Comparison of ENCODE assay signal across 8 cellular contexts in the genomic region with DNA sequence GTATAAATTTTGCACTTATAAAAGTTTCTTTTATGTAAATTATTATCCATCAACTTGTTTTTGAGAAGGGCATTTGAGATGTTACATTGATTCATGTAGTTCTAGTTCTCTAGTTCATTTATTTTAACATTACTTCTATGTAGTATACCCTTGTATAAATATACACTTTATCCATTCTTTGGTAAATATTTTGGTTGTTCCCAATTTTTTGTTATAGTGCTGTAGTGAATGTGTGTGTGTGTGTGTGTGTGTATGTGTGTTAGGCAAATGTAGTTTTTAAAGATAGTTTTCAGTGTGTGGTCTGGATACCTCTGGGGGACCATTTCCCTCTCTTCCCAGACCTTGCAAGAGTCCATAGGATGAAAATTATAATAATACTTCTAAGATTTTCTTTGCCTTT. TPM values are rescaled to one million over a fixed set of nuclear protein-coding genes. Genes with fewer than 3 reads are reported as not detected.
"Had no signal": no experiment of that assay in that cellular context is flagged by ENCODE, and none has a peak within 500 bp of the region (broad histone marks: within the 10 kb centered on the region; RNA-seq: fewer than 3 reads in every experiment).

No MANE protein-coding gene starts in this region.

- DNase-seq: H9, HCEC 1CT, KG1 had no signal

- FAIRE-seq: H1, H54, HTR-8/SVneo had no signal

- ATAC-seq: GM23338 had no signal

RNA-seq across cellular contexts. Expression of gene PRKAR2B, which starts 15.0 kb away (rescaled TPM):
- total RNA-seq: HT-29 had no signal
